ENCODE assay signal across 34 cellular contexts in the genomic region with DNA sequence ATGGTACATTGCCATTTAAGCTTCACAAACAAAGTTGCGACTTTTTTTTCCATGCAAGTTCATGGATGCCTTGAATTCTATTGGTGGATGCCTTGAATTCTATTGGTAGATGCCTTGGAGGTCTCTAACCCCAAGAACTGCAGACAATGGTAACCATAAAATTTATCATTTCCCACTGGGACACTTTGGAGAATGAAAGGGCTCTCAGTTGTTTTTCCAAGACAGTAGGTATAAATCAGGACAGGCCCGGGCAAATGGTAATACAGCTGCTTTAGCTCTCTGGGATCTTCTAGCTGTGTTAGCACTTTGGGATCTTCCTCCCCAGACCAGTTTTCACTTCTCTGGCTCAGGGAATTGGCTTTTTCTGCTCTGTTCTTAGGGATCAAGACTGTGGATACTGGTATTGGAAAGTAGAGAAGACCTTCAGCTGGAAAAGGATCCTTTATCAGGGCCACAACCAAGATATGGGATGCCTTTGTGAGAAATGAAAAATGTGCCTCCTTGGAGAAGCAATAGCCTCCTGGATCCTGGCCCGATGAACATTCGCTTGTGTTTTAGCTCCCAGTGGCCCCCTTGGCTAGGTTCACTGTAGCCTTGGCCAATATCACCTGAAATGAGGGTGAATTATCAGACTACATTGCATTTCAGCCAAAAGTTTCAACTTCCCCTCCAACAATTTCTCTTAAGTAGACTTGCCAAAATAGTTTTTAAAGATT. TPM values are rescaled to one million over a fixed set of nuclear protein-coding genes. Genes with fewer than 3 reads are reported as not detected.
"Had no signal": no experiment of that assay in that cellular context is flagged by ENCODE, and none has a peak within 500 bp of the region (broad histone marks: within the 10 kb centered on the region; RNA-seq: fewer than 3 reads in every experiment).

No MANE protein-coding gene starts in this region.

- H3K27ac Mint-ChIP-seq: dendritic cell treated with granulocyte-macrophage colony-stimulating factor and Interleukin-4, amounts not matched to agents 40 ng/mL and 50 ng/mL, for 4 days; endodermal cell; memory B cell; mesothelial cell of epicardium; naive thymus-derived CD4-positive, alpha-beta T cell; stimulated activated memory B cell treated with anti-CD40 and anti-IgM and Interleukin-4, amounts not matched to agents 10 μg/mL and 1 μg/mL and 100 μg/mL, for 72 hours had no signal

- ATAC-seq: esophagus mucosa; gastrocnemius medialis; left lobe of liver; mucosa of descending colon; naive thymus-derived CD4-positive, alpha-beta T cell; psoas muscle; right cardiac atrium; stimulated activated memory B cell treated with anti-CD40 and anti-IgM and Interleukin-4, amounts not matched to agents 10 μg/mL and 1 μg/mL and 100 μg/mL, for 72 hours; stimulated activated naive CD8-positive, alpha-beta T cell treated with anti-CD3 and anti-CD28 coated beads, Interleukin-15, Interleukin-2, amounts not matched to agents 100 U/mL and 50 U/mL, for 24 hours had no signal

- H3K4me1 Mint-ChIP-seq: endodermal cell; memory B cell; mesothelial cell of epicardium; naive thymus-derived CD4-positive, alpha-beta T cell; stimulated activated memory B cell treated with anti-CD40 and anti-IgM and Interleukin-4, amounts not matched to agents 10 μg/mL and 1 μg/mL and 100 μg/mL, for 72 hours had no signal

- H3K9me3 ChIP-seq: colonic mucosa, gastrocnemius medialis, mucosa of descending colon, ovary, psoas muscle, sigmoid colon, spleen, testis, tibial artery, upper lobe of left lung, uterus had no signal

- H3K9me3 Mint-ChIP-seq: endodermal cell, mesothelial cell of epicardium had no signal

- H3K4me1 ChIP-seq: colonic mucosa, gastrocnemius medialis, psoas muscle, sigmoid colon, spleen, testis, tibial artery, upper lobe of left lung, uterus had no signal

- H3K27me3 ChIP-seq: colonic mucosa, gastrocnemius medialis, ovary, sigmoid colon, testis, tibial artery, upper lobe of left lung, uterus had no signal

- H3K4me3 ChIP-seq: colonic mucosa, gastrocnemius medialis, lung, mucosa of descending colon, ovary, psoas muscle, sigmoid colon, skin epidermis, testis, tibial artery, upper lobe of left lung, uterus had no signal

- H3K27me3 Mint-ChIP-seq: dendritic cell treated with granulocyte-macrophage colony-stimulating factor and Interleukin-4, amounts not matched to agents 40 ng/mL and 50 ng/mL, for 4 days; stimulated activated memory B cell treated with anti-CD40 and anti-IgM and Interleukin-4, amounts not matched to agents 10 μg/mL and 1 μg/mL and 100 μg/mL, for 72 hours had no signal

- H3K36me3 Mint-ChIP-seq: memory B cell; mesothelial cell of epicardium; naive thymus-derived CD4-positive, alpha-beta T cell; stimulated activated memory B cell treated with anti-CD40 and anti-IgM and Interleukin-4, amounts not matched to agents 10 μg/mL and 1 μg/mL and 100 μg/mL, for 72 hours had no signal

- H3K36me3 ChIP-seq: colonic mucosa, gastrocnemius medialis, ovary, sigmoid colon, spleen, tibial artery, upper lobe of left lung, uterus had no signal

- H3K27ac ChIP-seq: colonic mucosa, epithelial cell of prostate, ovary, psoas muscle, sigmoid colon, skin epidermis, spleen, testis, tibial artery, upper lobe of left lung, uterus had no signal

- H3K4me3 Mint-ChIP-seq: dendritic cell treated with granulocyte-macrophage colony-stimulating factor and Interleukin-4, amounts not matched to agents 40 ng/mL and 50 ng/mL, for 4 days; endodermal cell; memory B cell; mesothelial cell of epicardium; naive thymus-derived CD4-positive, alpha-beta T cell; stimulated activated memory B cell treated with anti-CD40 and anti-IgM and Interleukin-4, amounts not matched to agents 10 μg/mL and 1 μg/mL and 100 μg/mL, for 72 hours had no signal

- DNase-seq: colonic mucosa; effector CD8-positive, alpha-beta T cell; endodermal cell; foreskin fibroblast; gastrocnemius medialis; head of caudate nucleus; kidney; mucosa of descending colon; naive thymus-derived CD4-positive, alpha-beta T cell; occipital lobe; ovary; posterior cingulate gyrus; psoas muscle; right cardiac atrium; sigmoid colon; spleen; stimulated activated CD4-positive, alpha-beta T cell treated with anti-CD3 and anti-CD28 coated beads, Interleukin-4, amount 100 ng/mL, for 4 hours; stimulated activated naive CD8-positive, alpha-beta T cell treated with anti-CD3 and anti-CD28 coated beads, Interleukin-15, Interleukin-2, amounts not matched to agents 100 U/mL and 50 U/mL, for 24 hours; testis; tibial artery; upper lobe of left lung; uterus had no signal

RNA-seq across cellular contexts. Expression of a gene that starts 8.3 kb away (rescaled TPM):
- total RNA-seq: esophagus mucosa; glomerular endothelial cell; left lobe of liver; naive thymus-derived CD4-positive, alpha-beta T cell; renal cortical epithelial cell; spleen had no signal
- polyA plus RNA-seq: liver; naive thymus-derived CD4-positive, alpha-beta T cell had no signal
